ENCODE assay signal across 13 cellular contexts in the genomic region with DNA sequence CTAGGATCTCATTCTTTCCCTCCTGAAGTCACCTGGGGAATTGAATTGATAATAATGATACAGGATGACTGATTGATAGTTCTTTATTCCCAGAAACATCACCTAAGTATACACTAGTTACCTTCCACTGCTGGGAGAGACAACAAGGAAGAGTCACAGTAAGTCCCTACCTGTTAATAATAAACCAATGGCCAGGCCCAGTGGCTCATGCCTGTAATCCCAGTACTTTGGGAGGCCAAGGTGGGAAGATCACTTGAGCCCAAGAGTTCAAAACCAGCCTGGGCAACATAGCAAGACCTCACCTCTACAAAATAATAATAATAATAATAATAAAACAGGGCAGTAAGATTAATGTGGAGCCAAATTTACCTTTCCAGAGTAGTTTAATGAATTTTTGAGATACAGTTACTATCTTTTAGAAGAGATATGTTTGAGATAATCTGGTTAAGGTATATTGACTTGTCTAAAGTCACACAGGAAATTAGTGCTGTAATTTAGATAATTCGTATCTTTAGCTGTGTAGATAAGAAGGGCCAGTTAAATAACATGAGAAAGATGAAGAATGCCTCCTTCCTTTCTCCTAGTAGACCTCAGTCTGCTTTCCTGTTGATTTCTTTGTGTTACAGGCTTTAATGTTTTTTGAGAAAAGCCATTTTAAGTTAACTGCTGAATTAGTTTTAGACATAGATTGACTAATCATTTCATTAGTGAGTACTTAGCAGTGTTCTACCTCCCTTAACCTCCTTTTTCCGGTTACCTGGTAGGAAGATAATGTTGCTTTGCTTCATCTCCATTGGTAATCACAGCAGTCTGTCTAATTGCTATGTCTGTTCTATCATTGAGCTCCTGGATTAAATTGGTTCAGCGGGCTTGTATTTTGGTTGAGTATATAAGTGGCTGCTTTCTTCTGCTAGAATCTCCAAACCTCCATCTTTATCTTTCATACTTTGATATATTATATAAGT. TPM values are rescaled to one million over a fixed set of nuclear protein-coding genes. Genes with fewer than 3 reads are reported as not detected.
DNase-seq lines count a peak whose midpoint lies in the region; ATAC-seq and TF ChIP-seq lines count a peak whose summit lies in the region.
"Had no signal": no experiment of that assay in that cellular context is flagged by ENCODE, and none has a peak within 500 bp of the region (broad histone marks: within the 10 kb centered on the region; RNA-seq: fewer than 3 reads in every experiment).

No MANE protein-coding gene starts in this region.

- no peaks in the 10 kb centered on the region for H3K36me3 ChIP-seq in lower lobe of right lung
- H3K36me3 ChIP-seq: prostate gland had no signal

- ATAC-seq in activated CD4-positive, alpha-beta T cell treated with anti-CD3 and anti-CD28 coated beads for 36 hours, result no peak
- no peak for ATAC-seq in lower lobe of right lung

- peaks cover 91% of the 10 kb centered on the region for H3K4me1 Mint-ChIP-seq in activated CD4-positive, alpha-beta T cell treated with anti-CD3 and anti-CD28 coated beads for 36 hours
- peaks cover 4% of the 10 kb centered on the region for H3K4me1 Mint-ChIP-seq in glutamatergic neuron (ENCODE audit: low read depth, unreplicated experiment)

- H3K4me3 Mint-ChIP-seq in activated CD4-positive, alpha-beta T cell treated with anti-CD3 and anti-CD28 coated beads for 36 hours, result peak overlapping the region; percentile 55
- no peak overlapping the region for H3K4me3 Mint-ChIP-seq in glutamatergic neuron (ENCODE audit: unreplicated experiment)

- TF ChIP-seq CTCF in lower lobe of right lung (IDR thresholded peaks at IDR 0.05) (no peak), glutamatergic neuron (IDR thresholded peaks at IDR 0.05; ENCODE audit: partially characterized antibody, unreplicated experiment) (no peak)

- H3K9me3 Mint-ChIP-seq in activated CD4-positive, alpha-beta T cell treated with anti-CD3 and anti-CD28 coated beads for 36 hours (ENCODE audit: low read depth), result no peaks in the 10 kb centered on the region
- H3K9me3 Mint-ChIP-seq in glutamatergic neuron (ENCODE audit: unreplicated experiment), result no peaks in the 10 kb centered on the region

- no peaks in the 10 kb centered on the region for H3K27me3 Mint-ChIP-seq in activated CD4-positive, alpha-beta T cell treated with anti-CD3 and anti-CD28 coated beads for 36 hours
- H3K27me3 Mint-ChIP-seq in glutamatergic neuron (ENCODE audit: unreplicated experiment), result no peaks in the 10 kb centered on the region

- DNase-seq in activated CD4-positive, alpha-beta T cell treated with anti-CD3 and anti-CD28 coated beads for 36 hours, result no peak
- DNase-seq in activated CD4-positive, alpha-beta T cell treated with anti-CD3 and anti-CD28 coated beads for 1 hour, result no peak
- DNase-seq in lower lobe of right lung, result no peak
- DNase-seq in glutamatergic neuron, result no peak
- no peak for DNase-seq in ureter (ENCODE audit: low spot score)
- DNase-seq in iPS-NIHi7 (ENCODE audit: extremely low spot score), result no peak
- DNase-seq: activated CD8-positive, alpha-beta memory T cell treated with anti-CD3 and anti-CD28 coated beads for 24 hours; DND-41; NCI-H1436 treated with DMSO at 0.1 percent for 48 hours; NCI-H82 had no signal

- no peaks in the 10 kb centered on the region for H3K9me3 ChIP-seq in lower lobe of right lung
- H3K9me3 ChIP-seq: prostate gland had no signal

- CTCF ChIA-PET in activated CD4-positive, alpha-beta T cell treated with anti-CD3 and anti-CD28 coated beads for 36 hours (lab: Charles Lee), result interaction anchor here (0.8 to 1.5 kb wide), 6 partner anchors 9 to 57 kb away, joined by 3 to 9 read pairs (median 4); no protein-coding TSS in a partner anchor

- intact Hi-C loops in activated CD4-positive, alpha-beta T cell treated with anti-CD3 and anti-CD28 coated beads for 36 hours (cut with DNase I, micrococcal nuclease), result loop anchor here in 1 of 2 experiments (2.0 kb wide), 1 partner anchor 55 kb away; the partner anchor contains the start of gene ZFP69B
- intact Hi-C loops in lower lobe of right lung (cut with DNase I), result no loop called here

- H3K27ac ChIP-seq in angular gyrus (ENCODE audit: low read depth, low read length) (peak overlapping the region; percentile 64), lower lobe of right lung (peak overlapping the region; percentile 91), temporal lobe (ENCODE audit: low read depth, low read length) (peak overlapping the region; percentile 76)
- H3K27ac ChIP-seq: prostate gland had no signal

- H3K4me1 ChIP-seq in lower lobe of right lung, result peaks cover 84% of the 10 kb centered on the region
- H3K4me1 ChIP-seq: prostate gland had no signal

- H3K4me3 ChIP-seq in lower lobe of right lung, result no peak overlapping the region
- H3K4me3 ChIP-seq: prostate gland had no signal

- H3K36me3 Mint-ChIP-seq in activated CD4-positive, alpha-beta T cell treated with anti-CD3 and anti-CD28 coated beads for 36 hours (ENCODE audit: low read depth), result peaks cover 67% of the 10 kb centered on the region
- no peaks in the 10 kb centered on the region for H3K36me3 Mint-ChIP-seq in glutamatergic neuron (ENCODE audit: unreplicated experiment)

- no peaks in the 10 kb centered on the region for H3K27me3 ChIP-seq in lower lobe of right lung (ENCODE audit: low read depth)

- POLR2A ChIA-PET in activated CD4-positive, alpha-beta T cell treated with anti-CD3 and anti-CD28 coated beads for 36 hours (lab: Charles Lee), result interaction anchor here (0.9 to 1.6 kb wide), 3 partner anchors 10 to 51 kb away, joined by 3 to 20 read pairs (median 4); no protein-coding TSS in a partner anchor

- peak overlapping the region; percentile 95 for H3K27ac Mint-ChIP-seq in activated CD4-positive, alpha-beta T cell treated with anti-CD3 and anti-CD28 coated beads for 36 hours
- H3K27ac Mint-ChIP-seq in glutamatergic neuron (ENCODE audit: unreplicated experiment), result no peak overlapping the region

RNA-seq across cellular contexts. Expression of gene SMAP2, which starts 22.0 kb away (rescaled TPM):
- total RNA-seq in activated CD4-positive, alpha-beta T cell treated with anti-CD3 and anti-CD28 coated beads for 36 hours, result 100 to 1,000 TPM; 241 to 258 TPM
- total RNA-seq in lower lobe of right lung (72.8 TPM), temporal lobe (27.3 TPM), glutamatergic neuron (ENCODE audit: unreplicated experiment) (25.2 TPM), ureter (39.5 TPM)

RNA-seq across cellular contexts. Expression of gene ZFP69B, which starts 54.8 kb away (rescaled TPM):
- 1 to 10 TPM; 4.6 to 5.3 TPM for total RNA-seq in activated CD4-positive, alpha-beta T cell treated with anti-CD3 and anti-CD28 coated beads for 36 hours
- total RNA-seq in lower lobe of right lung, result 1.3 TPM
- total RNA-seq in temporal lobe, result 18.9 TPM
- 10.7 TPM for total RNA-seq in glutamatergic neuron (ENCODE audit: unreplicated experiment)
- 2.5 TPM for total RNA-seq in ureter
